ENCODE assay signal across 8 cellular contexts in genomic region chr1:161185282-161185682, GRCh38. TPM values are rescaled to one million over a fixed set of nuclear protein-coding genes. Genes with fewer than 3 reads are reported as not detected.
DNase-seq lines count a peak whose midpoint lies in the region; TF ChIP-seq lines count a peak whose summit lies in the region.

No MANE protein-coding gene starts in this region.

- no peak for TF ChIP-seq POLR2A in uterus (IDR thresholded peaks at IDR 0.05)

- no peaks in the 10 kb centered on the region for H3K27me3 ChIP-seq in uterus

- H3K4me3 ChIP-seq in HFF-Myc (replicated peaks; ENCODE audit: low read depth, low read length) (no peak overlapping the region), uterus (no peak overlapping the region)

- peak overlapping the region; percentile 55 to 66 for H3K27ac ChIP-seq in uterus

- in situ Hi-C loops in GM13976 (cut with MboI; ENCODE audit: low sequenced_read_pairs, unreplicated experiment) = no loop called here

- H3K4me1 ChIP-seq in uterus = no peaks in the 10 kb centered on the region

- no peaks in the 10 kb centered on the region for H3K9me3 ChIP-seq in uterus

- TF ChIP-seq CTCF in GM13976 (IDR thresholded peaks at IDR 0.05; ENCODE audit: borderline replicate concordance, control extremely low read depth, extremely low read depth, insufficient read depth, missing control alignments) (no peak), HFF-Myc (IDR thresholded peaks at IDR 0.05; ENCODE audit: low read depth, low read length, missing control alignments) (no peak), uterus (IDR thresholded peaks at IDR 0.05) (no peak)

- no peaks in the 10 kb centered on the region for H3K36me3 ChIP-seq in uterus

- intact Hi-C loops in uterus (cut with DNase I; ENCODE audit: low total_unique reads) = no loop called here

- DNase-seq in GM13976 (ENCODE audit: low spot score) = peak; percentile 85
- DNase-seq in HFF-Myc (ENCODE audit: extremely low read depth, low read depth) = peak; percentile 67
- DNase-seq in NCI-H1694 (lab: John Stamatoyannopoulos, UW) = peak; percentile 96
- DNase-seq in activated CD4-positive, alpha-beta T cell treated with anti-CD3 and anti-CD28 coated beads, Interleukin-2, amount 50 U/mL, for 4 hours = peak; percentile 52 to 60
- DNase-seq in effector CD8-positive, alpha-beta T cell (lab: John Stamatoyannopoulos, UW) = peak; percentile 61
- peak; percentile 49 for DNase-seq in occipital lobe (lab: John Stamatoyannopoulos, UW)
- peak in 1 of 2 donors; percentile 79 for DNase-seq in uterus
- no peak for DNase-seq in HPDE6-E6E7 (ENCODE audit: extremely low spot score)

RNA-seq across cellular contexts. Expression of gene B4GALT3, which starts 8.0 kb away (rescaled TPM):
- total RNA-seq in occipital lobe (21.4 TPM), uterus (10 to 100 TPM in 3 of 4 donors, 1 to 10 TPM in 1; 1.0 to 23.9 (median 19.9) TPM)

RNA-seq across cellular contexts. Expression of gene ADAMTS4, which starts 13.6 kb away (rescaled TPM):
- 0.62 TPM for total RNA-seq in occipital lobe
- total RNA-seq in uterus = 10 to 100 TPM in 3 of 4 donors, 1 to 10 TPM in 1; 1.3 to 41.5 (median 10.9) TPM

RNA-seq across cellular contexts. Expression of gene NDUFS2, which starts 16.9 kb away (rescaled TPM):
- total RNA-seq in occipital lobe (85.2 TPM), uterus (100 to 1,000 TPM in 1 of 4 donors, 10 to 100 TPM in 3; 43.8 to 107 (median 93.9) TPM)

RNA-seq across cellular contexts. Expression of gene PPOX, which starts 19.1 kb away (rescaled TPM):
- total RNA-seq in occipital lobe = 25.4 TPM
- total RNA-seq in uterus = 10 to 100 TPM; 11.3 to 40.5 (median 21.6) TPM

RNA-seq across cellular contexts. Expression of gene USP21, which starts 26.0 kb away (rescaled TPM):
- total RNA-seq in occipital lobe = 10.6 TPM
- total RNA-seq in uterus = 10 to 100 TPM in 3 of 4 donors, 1 to 10 TPM in 1; 4.1 to 38.1 (median 29.9) TPM
